26 cellular contexts compared by ENCODE assay signal in genomic region chr11:125303186-125303585, GRCh38.
"Had no signal": no experiment of that assay in that cellular context is flagged by ENCODE, and none has a peak within 500 bp of the region (broad histone marks: within the 10 kb centered on the region; RNA-seq: fewer than 3 reads in every experiment).

No MANE protein-coding gene starts in this region.

- H3K4me1 ChIP-seq: left lung, pancreas had no signal

- H3K4me1 Mint-ChIP-seq: naive thymus-derived CD4-positive, alpha-beta T cell; stimulated activated effector memory CD8-positive, alpha-beta T cell treated with anti-CD3 and anti-CD28 coated beads, Interleukin-12 subunit alpha, Interleukin-12 subunit beta, amount 100 ng/mL, for 72 hours had no signal

- H3K4me3 Mint-ChIP-seq: effector memory CD8-positive, alpha-beta T cell; naive thymus-derived CD4-positive, alpha-beta T cell; nephron; stimulated activated effector memory CD8-positive, alpha-beta T cell treated with anti-CD3 and anti-CD28 coated beads, Interleukin-12 subunit alpha, Interleukin-12 subunit beta, amount 100 ng/mL, for 72 hours had no signal

- H3K27ac Mint-ChIP-seq: effector memory CD8-positive, alpha-beta T cell; naive thymus-derived CD4-positive, alpha-beta T cell; progenitor cell of endocrine pancreas; stimulated activated effector memory CD8-positive, alpha-beta T cell treated with anti-CD3 and anti-CD28 coated beads, Interleukin-12 subunit alpha, Interleukin-12 subunit beta, amount 100 ng/mL, for 72 hours had no signal

- DNase-seq: cortex of kidney; effector memory CD8-positive, alpha-beta T cell; erythroblast; esophagus squamous epithelium; foreskin melanocyte; glutamatergic neuron; heart right ventricle; hippocampal formation; left cardiac atrium; left lung; mammary epithelial cell; mesendoderm; midbrain; naive thymus-derived CD4-positive, alpha-beta T cell; occipital lobe; pancreas; stimulated activated CD4-positive, alpha-beta T cell treated with anti-CD3 and anti-CD28 coated beads, Interleukin-2, amount 100 ng/mL, for 24 hours; stimulated activated CD4-positive, alpha-beta T cell treated with anti-CD3 and anti-CD28 coated beads, Interleukin-4, amount 100 ng/mL, for 24 hours; stimulated activated naive CD4-positive, alpha-beta T cell treated with Interleukin-2 at 50 U/mL for 16 hours; stomach; thyroid gland; trophoblast cell had no signal

- H3K36me3 ChIP-seq: esophagus squamous epithelium, heart right ventricle, left lung, pancreas, stomach, thyroid gland had no signal

- H3K27me3 ChIP-seq: esophagus squamous epithelium, heart right ventricle, left lung, pancreas, stomach, thyroid gland had no signal

- H3K27me3 Mint-ChIP-seq: progenitor cell of endocrine pancreas had no signal

- H3K36me3 Mint-ChIP-seq: naive thymus-derived CD4-positive, alpha-beta T cell; stimulated activated effector memory CD8-positive, alpha-beta T cell treated with anti-CD3 and anti-CD28 coated beads, Interleukin-12 subunit alpha, Interleukin-12 subunit beta, amount 100 ng/mL, for 72 hours had no signal

- H3K9me3 Mint-ChIP-seq: effector memory CD8-positive, alpha-beta T cell; nephron; stimulated activated effector memory CD8-positive, alpha-beta T cell treated with anti-CD3 and anti-CD28 coated beads, Interleukin-12 subunit alpha, Interleukin-12 subunit beta, amount 100 ng/mL, for 72 hours had no signal

- H3K9me3 ChIP-seq: esophagus squamous epithelium, heart right ventricle, left lung, pancreas, stomach, thyroid gland had no signal

- H3K4me3 ChIP-seq: esophagus squamous epithelium, heart right ventricle, left lung, pancreas, stomach, thyroid gland had no signal

- H3K27ac ChIP-seq: esophagus squamous epithelium, heart right ventricle, left lung, pancreas, stomach had no signal

- ATAC-seq: effector memory CD8-positive, alpha-beta T cell; heart right ventricle; left cardiac atrium; left lung; naive thymus-derived CD4-positive, alpha-beta T cell; pancreas; sciatic nerve; stimulated activated effector memory CD8-positive, alpha-beta T cell treated with anti-CD3 and anti-CD28 coated beads, Interleukin-12 subunit alpha, Interleukin-12 subunit beta, amount 100 ng/mL, for 72 hours had no signal
